ENCODE assay signal across 35 cellular contexts in the genomic region with DNA sequence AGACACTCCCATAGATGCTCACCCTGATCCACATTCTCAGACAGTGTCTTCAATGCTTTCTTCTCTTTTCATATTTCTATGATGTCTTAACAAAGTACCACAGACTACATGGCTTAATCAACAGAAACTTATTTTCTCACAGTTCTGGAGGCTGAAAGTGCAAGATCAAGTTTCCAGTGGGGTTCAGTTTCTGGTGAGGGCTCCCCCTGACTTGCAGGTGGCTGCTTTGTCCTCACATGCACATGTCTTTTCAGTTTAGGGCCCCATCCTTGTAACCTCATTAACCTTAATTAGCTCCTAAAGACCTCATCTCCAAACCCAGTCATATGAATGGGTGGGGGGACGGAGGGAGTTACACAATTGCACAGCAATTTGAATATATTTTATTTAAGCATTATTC.
"Had no signal": no experiment of that assay in that cellular context is flagged by ENCODE, and none has a peak within 500 bp of the region (broad histone marks: within the 10 kb centered on the region; RNA-seq: fewer than 3 reads in every experiment).

No MANE protein-coding gene starts in this region.

- H3K4me3 ChIP-seq: MG63 had no signal

- H3K36me3 ChIP-seq: MG63 had no signal

- DNase-seq: Karpas-422, Kasumi-1, MG63, MV-4-11, NCI-H1048, NCI-H1092, NCI-H1092 treated with DMSO at 0.1 percent for 48 hours, NCI-H1105, NCI-H1105 treated with DMSO at 0.1 percent for 48 hours, NCI-H1417, NCI-H1417 treated with DMSO at 0.1 percent for 48 hours, NCI-H1436, NCI-H1436 treated with DMSO at 0.1 percent for 48 hours, NCI-H146, NCI-H1694, NCI-H1694 treated with DMSO at 0.1 percent for 48 hours, NCI-H187, NCI-H187 treated with DMSO at 0.1 percent for 48 hours, NCI-H1930, NCI-H2029, NCI-H2029 treated with DMSO at 0.1 percent for 48 hours, NCI-H2081, NCI-H2081 treated with DMSO at 0.1 percent for 48 hours, NCI-H2107, NCI-H2171, NCI-H2171 treated with DMSO at 0.1 percent for 48 hours, NCI-H2227 treated with DMSO at 0.1 percent for 48 hours, NCI-H226, NCI-H446, NCI-H446 treated with DMSO at 0.1 percent for 48 hours, NCI-H510A, NCI-H510A treated with DMSO at 0.1 percent for 48 hours, NCI-H524, NCI-H524 treated with DMSO at 0.1 percent for 48 hours, NCI-H526 had no signal

- H3K9me3 ChIP-seq: MG63 had no signal

- H3K27me3 ChIP-seq: MG63 had no signal
